28 cellular contexts compared by ENCODE assay signal in the genomic region with DNA sequence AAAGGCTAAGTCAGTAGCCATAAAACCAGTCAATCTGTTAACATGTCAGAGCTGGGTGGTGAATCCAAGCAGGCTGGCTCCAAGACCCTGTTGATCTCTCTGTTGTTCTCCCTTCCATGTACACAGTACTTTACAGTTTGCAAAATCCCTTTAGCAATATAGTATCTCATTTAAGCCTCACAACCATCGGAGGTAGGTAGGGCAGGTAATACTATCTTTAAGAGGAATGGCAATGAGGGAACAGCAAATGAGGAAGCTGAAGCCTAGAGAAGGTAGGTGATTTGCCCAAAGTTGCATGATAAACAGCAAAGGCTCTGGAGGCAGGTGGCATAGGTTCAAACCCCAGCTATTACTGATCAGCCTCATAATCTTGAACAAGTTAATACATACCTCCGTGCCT.
"Had no signal": no experiment of that assay in that cellular context is flagged by ENCODE, and none has a peak within 500 bp of the region (broad histone marks: within the 10 kb centered on the region; RNA-seq: fewer than 3 reads in every experiment).

No MANE protein-coding gene starts in this region.

- H3K9me3 ChIP-seq: ascending aorta had no signal

- H3K27ac ChIP-seq: ascending aorta, cardiac muscle cell, VCaP had no signal

- H3K4me1 ChIP-seq: ascending aorta had no signal

- FAIRE-seq: bronchial epithelial cell, TTC549 had no signal

- H3K36me3 ChIP-seq: ascending aorta, cardiac muscle cell had no signal

- H3K4me3 ChIP-seq: ascending aorta, cardiac muscle cell had no signal

- H3K27me3 ChIP-seq: ascending aorta had no signal

- DNase-seq: activated B cell treated with CpG ODN at 0.5 μM for 24 hours; activated CD4-positive, alpha-beta memory T cell treated with anti-CD3 and anti-CD28 coated beads for 36 hours; activated CD4-positive, alpha-beta T cell treated with anti-CD3 and anti-CD28 coated beads for 4 hours; activated CD4-positive, alpha-beta T cell treated with anti-CD3 and anti-CD28 coated beads, Interleukin-2, amount 10 ng/mL, durations not matched to agents 24 days and 14 days; activated CD4-positive, alpha-beta T cell treated with anti-CD3 and anti-CD28 coated beads, Interleukin-2, amount 50 U/mL, for 1 hour; activated CD4-positive, alpha-beta T cell treated with anti-CD3 and anti-CD28 coated beads, Interleukin-2, amount 50 U/mL, for 4 hours; activated CD4-positive, CD25-positive, alpha-beta regulatory T cell treated with anti-CD3 and anti-CD28 coated beads, Interleukin-2, amount 50 U/mL, for 72 hours; activated CD8-positive, alpha-beta memory T cell treated with anti-CD3 and anti-CD28 coated beads, Interleukin-2, amount 50 U/mL, for 4 hours; activated CD8-positive, alpha-beta T cell treated with anti-CD3 and anti-CD28 coated beads for 36 hours; activated effector memory CD4-positive, alpha-beta T cell treated with anti-CD3 and anti-CD28 coated beads, Interleukin-2, amount 50 U/mL, for 16 hours; activated gamma-delta T cell treated with Interleukin-2 at 50 U/mL for 16 hours; activated naive CD4-positive, alpha-beta T cell; activated naive CD4-positive, alpha-beta T cell treated with anti-CD3 and anti-CD28 coated beads, Interleukin-2, amount 10 ng/mL, durations not matched to agents 7 days and 5 days; activated naive CD8-positive, alpha-beta T cell treated with anti-CD3 and anti-CD28 coated beads, Interleukin-2, amount 10 ng/mL, durations not matched to agents 7 days and 5 days; activated naive CD8-positive, alpha-beta T cell treated with anti-CD3 and anti-CD28 coated beads, Interleukin-2, amount 50 U/mL, for 24 hours; activated T-cell treated with anti-CD3 and anti-CD28 coated beads for 4 hours; activated T-cell treated with anti-CD3 and anti-CD28 coated beads, Interleukin-2, amount 50 U/mL, for 1 hour; activated T-cell treated with anti-CD3 and anti-CD28 coated beads, Interleukin-2, amount 50 U/mL, for 4 hours; activated T-cell treated with anti-CD3 and anti-CD28 coated beads, Interleukin-2, amount 50 U/mL, for 72 hours; central memory CD4-positive, alpha-beta T cell; T-helper 1 cell; T-helper 2 cell; T-helper 9 cell had no signal
